Comparison of ENCODE assay signal across 18 cellular contexts in genomic region chr19:38879400-38879751, GRCh38. TPM values are rescaled to one million over a fixed set of nuclear protein-coding genes. Genes with fewer than 3 reads are reported as not detected.
DNase-seq lines count a peak whose midpoint lies in the region; ATAC-seq and TF ChIP-seq lines count a peak whose summit lies in the region.
"Had no signal": no experiment of that assay in that cellular context is flagged by ENCODE, and none has a peak within 500 bp of the region (broad histone marks: within the 10 kb centered on the region; RNA-seq: fewer than 3 reads in every experiment).

No MANE protein-coding gene starts in this region.

- H3K36me3 Mint-ChIP-seq in activated T-cell treated with anti-CD3 and anti-CD28 coated beads, Interleukin-2, amount 50 U/mL, for 24 hours (ENCODE audit: low read depth) = peaks cover 35% of the 10 kb centered on the region
- peaks cover 5 to 7% of the 10 kb centered on the region in 2 donors for H3K36me3 Mint-ChIP-seq in activated naive CD4-positive, alpha-beta T cell treated with anti-CD3 and anti-CD28 coated beads, Interleukin-2, amount 50 U/mL, for 72 hours

- no peaks in the 10 kb centered on the region for H3K36me3 ChIP-seq in Loucy (ENCODE audit: insufficient read depth, low read length)
- peaks cover 0 to 52% of the 10 kb centered on the region in 2 donors for H3K36me3 ChIP-seq in psoas muscle (ENCODE audit: insufficient read depth in 1 of 2, low read depth in 1 of 2)
- H3K36me3 ChIP-seq: breast epithelium had no signal

- peak overlapping the region; percentile 94 for H3K9ac ChIP-seq in Loucy (ENCODE audit: low read depth, low read length, poor library complexity, severe bottlenecking)

- no peaks in the 10 kb centered on the region for H4K20me1 ChIP-seq in Loucy (ENCODE audit: insufficient read depth, low read length, poor library complexity, severe bottlenecking)

- no peaks in the 10 kb centered on the region for H3K9me2 ChIP-seq in Loucy (replicated peaks; ENCODE audit: low read depth, low read length)

- H3K27ac ChIP-seq in psoas muscle = peak overlapping the region; percentile 28

- WGBS in psoas muscle, 3 donors = 82 to 85% (median 83%) methylated on average over 8 to 11 of the region's 11 CpGs

- no peak for ATAC-seq in activated naive CD4-positive, alpha-beta T cell treated with anti-CD3 and anti-CD28 coated beads, Interleukin-2, amount 50 U/mL, for 72 hours
- ATAC-seq in psoas muscle = peak in 1 of 4 donors; percentile 15

- H3K4me3 ChIP-seq in Loucy (ENCODE audit: low read length, poor library complexity, severe bottlenecking) (peak overlapping the region; percentile 72), psoas muscle (no peak overlapping the region)
- H3K4me3 ChIP-seq: breast epithelium, right lobe of liver had no signal

- DNase-seq in activated T-cell treated with anti-CD3 and anti-CD28 coated beads, Interleukin-2, amount 50 U/mL, for 24 hours = no peak
- DNase-seq in activated T-cell treated with anti-CD3 and anti-CD28 coated beads for 4 hours (no peak), psoas muscle (peak in 1 of 2 donors; percentile 53), NCI-H1105 treated with DMSO at 0.1 percent for 48 hours (lab: John Stamatoyannopoulos, UW) (no peak), NCI-H2081 treated with DMSO at 0.1 percent for 48 hours (lab: John Stamatoyannopoulos, UW) (no peak), SW480 (ENCODE audit: low spot score) (no peak)
- no peak for DNase-seq in activated naive CD4-positive, alpha-beta T cell treated with anti-CD3 and anti-CD28 coated beads, Interleukin-2, amount 50 U/mL, for 72 hours (ENCODE audit: low spot score in 2 of 2)
- DNase-seq: COR-L47; GF-D8; heart right ventricle; kidney; NCI-H1694; NCI-H446; nucleus accumbens; right lobe of liver; stimulated activated CD4-positive, alpha-beta T cell treated with anti-CD3 and anti-CD28 coated beads, Interleukin-2, amount 100 ng/mL, for 24 hours had no signal

- TF ChIP-seq CTCF in Loucy (conservative IDR thresholded peaks at IDR 0.05; ENCODE audit: low read length) (no peak), psoas muscle (IDR thresholded peaks at IDR 0.05) (no peak)

- H3K4me3 Mint-ChIP-seq in activated T-cell treated with anti-CD3 and anti-CD28 coated beads, Interleukin-2, amount 50 U/mL, for 24 hours = no peak overlapping the region

- H3K27me3 Mint-ChIP-seq in activated T-cell treated with anti-CD3 and anti-CD28 coated beads, Interleukin-2, amount 50 U/mL, for 24 hours = no peaks in the 10 kb centered on the region

- no peaks in the 10 kb centered on the region for H3K9me3 Mint-ChIP-seq in activated T-cell treated with anti-CD3 and anti-CD28 coated beads, Interleukin-2, amount 50 U/mL, for 24 hours
- no peaks in the 10 kb centered on the region for H3K9me3 Mint-ChIP-seq in activated naive CD4-positive, alpha-beta T cell treated with anti-CD3 and anti-CD28 coated beads, Interleukin-2, amount 50 U/mL, for 72 hours

- no peaks in the 10 kb centered on the region for H3K9me3 ChIP-seq in Loucy (ENCODE audit: insufficient read depth, low read depth, low read length)
- H3K9me3 ChIP-seq in psoas muscle = no peaks in the 10 kb centered on the region
- H3K9me3 ChIP-seq: breast epithelium, heart right ventricle, right lobe of liver had no signal

- peaks cover 35% of the 10 kb centered on the region for H3K4me1 ChIP-seq in Loucy (ENCODE audit: insufficient read depth, low read length, poor library complexity, severe bottlenecking)
- no peaks in the 10 kb centered on the region for H3K4me1 ChIP-seq in psoas muscle
- H3K4me1 ChIP-seq: breast epithelium, right lobe of liver had no signal

- no peak overlapping the region for H2AFZ ChIP-seq in Loucy (ENCODE audit: low read length)

- intact Hi-C loops in psoas muscle (cut with DNase I) = no loop called here

- peaks cover 37% of the 10 kb centered on the region for H3K4me1 Mint-ChIP-seq in activated T-cell treated with anti-CD3 and anti-CD28 coated beads, Interleukin-2, amount 50 U/mL, for 24 hours (ENCODE audit: low read depth)

- H3K4me2 ChIP-seq in Loucy (ENCODE audit: low read depth, low read length, poor library complexity, severe bottlenecking) = peak overlapping the region; percentile 94

- peak overlapping the region; percentile 99 for H3K27ac Mint-ChIP-seq in activated T-cell treated with anti-CD3 and anti-CD28 coated beads, Interleukin-2, amount 50 U/mL, for 24 hours
- H3K27ac Mint-ChIP-seq in activated naive CD4-positive, alpha-beta T cell treated with anti-CD3 and anti-CD28 coated beads, Interleukin-2, amount 50 U/mL, for 72 hours = peak overlapping the region; percentile 90 to 100

- H3K27me3 ChIP-seq in Loucy (ENCODE audit: insufficient read depth, low read length, poor library complexity, severe bottlenecking) (no peaks in the 10 kb centered on the region), psoas muscle (ENCODE audit: insufficient read depth in 3 of 3, low read length in 2 of 3) (no peaks in the 10 kb centered on the region)
- H3K27me3 ChIP-seq: breast epithelium, heart right ventricle, right lobe of liver had no signal

- H3F3A ChIP-seq in Loucy (ENCODE audit: low read depth) = peaks cover 24% of the 10 kb centered on the region

- H3K79me2 ChIP-seq in Loucy (ENCODE audit: insufficient read depth, low read length) = no peaks in the 10 kb centered on the region

RNA-seq across cellular contexts. Expression of gene RINL, which starts 1.3 kb away (rescaled TPM):
- 100 to 1,000 TPM; 105 to 137 TPM for total RNA-seq in activated naive CD4-positive, alpha-beta T cell treated with anti-CD3 and anti-CD28 coated beads, Interleukin-2, amount 50 U/mL, for 72 hours
- total RNA-seq in psoas muscle = 1 to 10 TPM; 1.5 to 4.8 (median 2.2) TPM
- polyA plus RNA-seq in psoas muscle = 1 to 10 TPM; 2.2 to 3.4 (median 2.2) TPM

RNA-seq across cellular contexts. Expression of gene SIRT2, which starts 20.0 kb away (rescaled TPM):
- total RNA-seq in activated naive CD4-positive, alpha-beta T cell treated with anti-CD3 and anti-CD28 coated beads, Interleukin-2, amount 50 U/mL, for 72 hours = 10 to 100 TPM; 31.5 to 46.0 TPM
- total RNA-seq in psoas muscle = 100 to 1,000 TPM; 133 to 180 (median 147) TPM
- 100 to 1,000 TPM; 140 to 260 (median 204) TPM for polyA plus RNA-seq in psoas muscle

RNA-seq across cellular contexts. Expression of gene NFKBIB, which starts 20.4 kb away (rescaled TPM):
- 10 to 100 TPM; 41.9 to 71.9 TPM for total RNA-seq in activated naive CD4-positive, alpha-beta T cell treated with anti-CD3 and anti-CD28 coated beads, Interleukin-2, amount 50 U/mL, for 72 hours
- total RNA-seq in psoas muscle = 10 to 100 TPM; 21.9 to 41.0 (median 26.6) TPM
- polyA plus RNA-seq in psoas muscle = 100 to 1,000 TPM in 1 of 3 donors, 10 to 100 TPM in 2; 45.5 to 109 (median 50.7) TPM

RNA-seq across cellular contexts. Expression of gene HNRNPL, which starts 29.6 kb away (rescaled TPM):
- total RNA-seq in activated naive CD4-positive, alpha-beta T cell treated with anti-CD3 and anti-CD28 coated beads, Interleukin-2, amount 50 U/mL, for 72 hours = 100 to 1,000 TPM; 658 to 720 TPM
- total RNA-seq in psoas muscle = 100 to 1,000 TPM; 151 to 229 (median 198) TPM
- 100 to 1,000 TPM; 109 to 215 (median 191) TPM for polyA plus RNA-seq in psoas muscle

RNA-seq across cellular contexts. Expression of gene CCER2, which starts 32.6 kb away (rescaled TPM):
- 1 to 10 TPM in 1 of 2 donors, under 1 TPM in 1; 0.59 to 1.4 TPM for total RNA-seq in activated naive CD4-positive, alpha-beta T cell treated with anti-CD3 and anti-CD28 coated beads, Interleukin-2, amount 50 U/mL, for 72 hours
- 1 to 10 TPM in 2 of 4 donors, under 1 TPM in 1, not detected in 1; 0.25 to 1.1 (median 1.0) TPM for total RNA-seq in psoas muscle
- under 1 TPM; 0.14 to 0.77 (median 0.21) TPM for polyA plus RNA-seq in psoas muscle

Comparison
In these comparisons a context has a peak if more than half of its experiments do, and no peak if none do; other contexts are left out.
1. RNA of gene RINL, which starts 1.3 kb away (total RNA-seq): 105 to 137 TPM in activated naive CD4-positive, alpha-beta T cell treated with anti-CD3 and anti-CD28 coated beads, Interleukin-2, amount 50 U/mL, for 72 hours; 1.5 to 4.8 TPM in psoas muscle; every median in the first group is over 10 times any median in the second.